14 cellular contexts compared by ENCODE assay signal in genomic region chr17:76199466-76199865, GRCh38. TPM values are rescaled to one million over a fixed set of nuclear protein-coding genes. Genes with fewer than 3 reads are reported as not detected.
DNase-seq lines count a peak whose midpoint lies in the region; ATAC-seq and TF ChIP-seq lines count a peak whose summit lies in the region.
"Had no signal": no experiment of that assay in that cellular context is flagged by ENCODE, and none has a peak within 500 bp of the region (broad histone marks: within the 10 kb centered on the region; RNA-seq: fewer than 3 reads in every experiment).

No MANE protein-coding gene starts in this region.

- no peaks in the 10 kb centered on the region for H3K9me3 Mint-ChIP-seq in activated T-cell treated with anti-CD3 and anti-CD28 coated beads, Interleukin-2, amount 50 U/mL, for 72 hours
- no peaks in the 10 kb centered on the region for H3K9me3 Mint-ChIP-seq in naive thymus-derived CD4-positive, alpha-beta T cell
- H3K9me3 Mint-ChIP-seq in stimulated activated naive B cell treated with anti-CD40 and anti-IgM and Interleukin-4, amounts not matched to agents 10 μg/mL and 1 μg/mL and 100 μg/mL, for 72 hours: no peaks in the 10 kb centered on the region
- H3K9me3 Mint-ChIP-seq: HFFc6, neural crest cell had no signal

- CTCF ChIA-PET in naive thymus-derived CD4-positive, alpha-beta T cell (lab: Charles Lee): interaction anchor here (0.6 to 2.0 kb wide), 8 partner anchors 9 to 75 kb away, joined by 3 to 6 read pairs (median 6); no protein-coding TSS in a partner anchor

- no peak for TF ChIP-seq CTCF in psoas muscle (IDR thresholded peaks at IDR 0.05)

- POLR2A ChIA-PET in naive thymus-derived CD4-positive, alpha-beta T cell (lab: Charles Lee): interaction anchor here (0.8 to 2.2 kb wide), 24 partner anchors 8 to 80 kb away, joined by 3 to 18 read pairs (median 4); partner anchors contain the start of gene UBALD2

- no peaks in the 10 kb centered on the region for H3K36me3 ChIP-seq in naive thymus-derived CD4-positive, alpha-beta T cell (ENCODE audit: control insufficient read depth in 2 of 3, insufficient read depth in 3 of 3, low read length in 3 of 3)
- no peaks in the 10 kb centered on the region for H3K36me3 ChIP-seq in HAP-1 (replicated peaks)
- no peaks in the 10 kb centered on the region for H3K36me3 ChIP-seq in psoas muscle (ENCODE audit: insufficient read depth in 1 of 2, low read depth in 1 of 2)

- peak; percentile 66 to 79 for DNase-seq in activated T-cell treated with anti-CD3 and anti-CD28 coated beads, Interleukin-2, amount 50 U/mL, for 72 hours
- DNase-seq in naive thymus-derived CD4-positive, alpha-beta T cell: peak in 7 of 9 donors; percentile 66 to 88 (median 84)
- no peak for DNase-seq in stimulated activated naive B cell treated with anti-CD40 and anti-IgM and Interleukin-4, amounts not matched to agents 10 μg/mL and 1 μg/mL and 100 μg/mL, for 72 hours
- no peak for DNase-seq in NOMO-1 treated with dmso at 0.1 percent for 144 hours (lab: John Stamatoyannopoulos, UW; ENCODE audit: unreplicated experiment)
- DNase-seq in HAP-1 (ENCODE audit: low spot score in 2 of 2): no peak
- no peak for DNase-seq in psoas muscle
- DNase-seq: HFFc6, Karpas-422, RPMI8226, trophoblast cell had no signal

- H3K36me3 Mint-ChIP-seq in activated T-cell treated with anti-CD3 and anti-CD28 coated beads, Interleukin-2, amount 50 U/mL, for 72 hours (ENCODE audit: insufficient read depth in 2 of 2): peaks cover 26 to 33% of the 10 kb centered on the region in 2 donors
- peaks cover 6 to 67% (median 41%) of the 10 kb centered on the region in 5 donors for H3K36me3 Mint-ChIP-seq in naive thymus-derived CD4-positive, alpha-beta T cell
- H3K36me3 Mint-ChIP-seq in stimulated activated naive B cell treated with anti-CD40 and anti-IgM and Interleukin-4, amounts not matched to agents 10 μg/mL and 1 μg/mL and 100 μg/mL, for 72 hours: no peaks in the 10 kb centered on the region

- H3K4me3 Mint-ChIP-seq in activated T-cell treated with anti-CD3 and anti-CD28 coated beads, Interleukin-2, amount 50 U/mL, for 72 hours: peak overlapping the region; percentile 62 to 73
- peak overlapping the region; percentile 48 to 76 (median 64) for H3K4me3 Mint-ChIP-seq in naive thymus-derived CD4-positive, alpha-beta T cell
- H3K4me3 Mint-ChIP-seq in stimulated activated naive B cell treated with anti-CD40 and anti-IgM and Interleukin-4, amounts not matched to agents 10 μg/mL and 1 μg/mL and 100 μg/mL, for 72 hours: no peak overlapping the region
- H3K4me3 Mint-ChIP-seq: HFFc6, neural crest cell had no signal

- intact Hi-C loops in naive thymus-derived CD4-positive, alpha-beta T cell (cut with micrococcal nuclease): loop anchor here in 1 of 2 donors (1.0 to 2.0 kb wide), 3 partner anchors 8 to 66 kb away; partner anchors contain the start of gene UBALD2
- intact Hi-C loops in psoas muscle (cut with DNase I): loop anchor here (5.0 kb wide), 3 partner anchors 33 to 78 kb away; partner anchors contain the start of gene RNF157 (in 1 of the 2)

- H3K27me3 ChIP-seq in naive thymus-derived CD4-positive, alpha-beta T cell (ENCODE audit: control insufficient read depth in 2 of 2, insufficient read depth in 2 of 2, low read length in 2 of 2): no peaks in the 10 kb centered on the region
- H3K27me3 ChIP-seq in HAP-1 (ENCODE audit: low read depth): no peaks in the 10 kb centered on the region
- H3K27me3 ChIP-seq in psoas muscle (ENCODE audit: insufficient read depth in 3 of 3, low read length in 2 of 3): no peaks in the 10 kb centered on the region

- no peak overlapping the region for H3K4me3 ChIP-seq in naive thymus-derived CD4-positive, alpha-beta T cell (ENCODE audit: low read length)
- no peak overlapping the region for H3K4me3 ChIP-seq in HAP-1
- H3K4me3 ChIP-seq in psoas muscle: no peak overlapping the region

- H3K4me1 ChIP-seq in naive thymus-derived CD4-positive, alpha-beta T cell (ENCODE audit: control insufficient read depth in 2 of 2, insufficient read depth in 2 of 2, low read length in 2 of 2): peaks cover 23 to 66% of the 10 kb centered on the region in 2 donors
- no peaks in the 10 kb centered on the region for H3K4me1 ChIP-seq in HAP-1
- H3K4me1 ChIP-seq in psoas muscle: peaks cover 50% of the 10 kb centered on the region

- WGBS in psoas muscle, 3 donors: 72 to 83% (median 76%) methylated on average over 4 of the region's 4 CpGs

- peaks cover 79% of the 10 kb centered on the region for H3K4me1 Mint-ChIP-seq in activated T-cell treated with anti-CD3 and anti-CD28 coated beads, Interleukin-2, amount 50 U/mL, for 72 hours (ENCODE audit: low read depth)
- peaks cover 42 to 90% (median 86%) of the 10 kb centered on the region in 7 donors for H3K4me1 Mint-ChIP-seq in naive thymus-derived CD4-positive, alpha-beta T cell
- peaks cover 14 to 29% of the 10 kb centered on the region in 2 donors for H3K4me1 Mint-ChIP-seq in stimulated activated naive B cell treated with anti-CD40 and anti-IgM and Interleukin-4, amounts not matched to agents 10 μg/mL and 1 μg/mL and 100 μg/mL, for 72 hours

- ATAC-seq in activated CD4-positive, CD25-positive, alpha-beta regulatory T cell treated with anti-CD3 and anti-CD28 coated beads, Interleukin-2, amount 50 U/mL, for 24 hours: peak; percentile 99
- peak; percentile 90 to 94 for ATAC-seq in activated T-cell treated with anti-CD3 and anti-CD28 coated beads, Interleukin-2, amount 50 U/mL, for 72 hours (replicated peaks in 1 of 2)
- ATAC-seq in naive thymus-derived CD4-positive, alpha-beta T cell: peak; percentile 99
- peak; percentile 49 to 79 for ATAC-seq in stimulated activated naive B cell treated with anti-CD40 and anti-IgM and Interleukin-4, amounts not matched to agents 10 μg/mL and 1 μg/mL and 100 μg/mL, for 72 hours (replicated peaks)
- no peak for ATAC-seq in psoas muscle

- in situ Hi-C loops in HAP-1 (cut with MboI; ENCODE audit: low sequenced_read_pairs): no loop called here

- no peaks in the 10 kb centered on the region for H3K9me3 ChIP-seq in naive thymus-derived CD4-positive, alpha-beta T cell (ENCODE audit: control insufficient read depth in 2 of 3, low read length in 3 of 3)
- H3K9me3 ChIP-seq in HAP-1 (no peaks in the 10 kb centered on the region), psoas muscle (no peaks in the 10 kb centered on the region)

- H3K27ac ChIP-seq in naive thymus-derived CD4-positive, alpha-beta T cell (ENCODE audit: low read depth, low read length): peak overlapping the region; percentile 79
- H3K27ac ChIP-seq in psoas muscle: no peak overlapping the region
- H3K27ac ChIP-seq: VCaP had no signal

- H3K27ac Mint-ChIP-seq in activated T-cell treated with anti-CD3 and anti-CD28 coated beads, Interleukin-2, amount 50 U/mL, for 72 hours: peak overlapping the region; percentile 39
- H3K27ac Mint-ChIP-seq in naive thymus-derived CD4-positive, alpha-beta T cell: peak overlapping the region; percentile 88 to 98 (median 95)
- peak overlapping the region; percentile 52 for H3K27ac Mint-ChIP-seq in stimulated activated naive B cell treated with anti-CD40 and anti-IgM and Interleukin-4, amounts not matched to agents 10 μg/mL and 1 μg/mL and 100 μg/mL, for 72 hours
- H3K27ac Mint-ChIP-seq: HFFc6 had no signal

- no peaks in the 10 kb centered on the region for H3K27me3 Mint-ChIP-seq in activated T-cell treated with anti-CD3 and anti-CD28 coated beads, Interleukin-2, amount 50 U/mL, for 72 hours (ENCODE audit: low read depth)
- H3K27me3 Mint-ChIP-seq in naive thymus-derived CD4-positive, alpha-beta T cell: no peaks in the 10 kb centered on the region
- H3K27me3 Mint-ChIP-seq in stimulated activated naive B cell treated with anti-CD40 and anti-IgM and Interleukin-4, amounts not matched to agents 10 μg/mL and 1 μg/mL and 100 μg/mL, for 72 hours: no peaks in the 10 kb centered on the region

RNA-seq across cellular contexts. Expression of gene RNF157, which starts 40.8 kb away (rescaled TPM):
- total RNA-seq in activated T-cell treated with anti-CD3 and anti-CD28 coated beads, Interleukin-2, amount 50 U/mL, for 72 hours: 100 to 1,000 TPM in 1 of 2 donors, 10 to 100 TPM in 1; 91.9 to 100 TPM
- total RNA-seq in naive thymus-derived CD4-positive, alpha-beta T cell: 10 to 100 TPM; 49.2 to 96.3 (median 50.8) TPM
- 10 to 100 TPM; 10.4 to 17.3 TPM for polyA plus RNA-seq in naive thymus-derived CD4-positive, alpha-beta T cell
- total RNA-seq in psoas muscle: 10 to 100 TPM; 35.0 to 76.5 (median 60.0) TPM
- 10 to 100 TPM; 14.9 to 90.1 (median 73.9) TPM for polyA plus RNA-seq in psoas muscle
- polyA plus RNA-seq: keratinocyte had no signal

RNA-seq across cellular contexts. Expression of gene FOXJ1, which starts 58.4 kb away (rescaled TPM):
- 1 to 10 TPM; 1.4 to 1.5 TPM for total RNA-seq in activated T-cell treated with anti-CD3 and anti-CD28 coated beads, Interleukin-2, amount 50 U/mL, for 72 hours
- total RNA-seq in naive thymus-derived CD4-positive, alpha-beta T cell: 1 to 10 TPM in 4 of 5 experiments, under 1 TPM in 1; 0.29 to 2.2 (median 1.4) TPM
- 1 to 10 TPM in 1 of 2 donors, under 1 TPM in 1; 0.27 to 1.0 TPM for polyA plus RNA-seq in naive thymus-derived CD4-positive, alpha-beta T cell
- total RNA-seq in psoas muscle: under 1 TPM in 2 of 4 donors, not detected in 2; 0.11 to 0.15 TPM
- under 1 TPM; 0.07 to 0.11 (median 0.09) TPM for polyA plus RNA-seq in psoas muscle
- total RNA-seq: HFFc6 had no signal

Comparison
In these comparisons a context has a peak if more than half of its experiments do, and no peak if none do; other contexts are left out.
1. ATAC-seq: peak in activated CD4-positive, CD25-positive, alpha-beta regulatory T cell treated with anti-CD3 and anti-CD28 coated beads, Interleukin-2, amount 50 U/mL, for 24 hours (2 of 2), activated T-cell treated with anti-CD3 and anti-CD28 coated beads, Interleukin-2, amount 50 U/mL, for 72 hours (2 of 2), naive thymus-derived CD4-positive, alpha-beta T cell (single experiment) and stimulated activated naive B cell treated with anti-CD40 and anti-IgM and Interleukin-4, amounts not matched to agents 10 μg/mL and 1 μg/mL and 100 μg/mL, for 72 hours (2 of 2); none in psoas muscle (0 of 4).
2. DNase-seq: peak in activated T-cell treated with anti-CD3 and anti-CD28 coated beads, Interleukin-2, amount 50 U/mL, for 72 hours (2 of 2) and naive thymus-derived CD4-positive, alpha-beta T cell (7 of 9); none in stimulated activated naive B cell treated with anti-CD40 and anti-IgM and Interleukin-4, amounts not matched to agents 10 μg/mL and 1 μg/mL and 100 μg/mL, for 72 hours (single experiment), NOMO-1 treated with dmso at 0.1 percent for 144 hours (single experiment), HAP-1 (0 of 2) and psoas muscle (0 of 2).
3. H3K27ac Mint-ChIP-seq: peak in every context shown above with its lines; median percentile 95 in naive thymus-derived CD4-positive, alpha-beta T cell; 52 in stimulated activated naive B cell treated with anti-CD40 and anti-IgM and Interleukin-4, amounts not matched to agents 10 μg/mL and 1 μg/mL and 100 μg/mL, for 72 hours; 39 in activated T-cell treated with anti-CD3 and anti-CD28 coated beads, Interleukin-2, amount 50 U/mL, for 72 hours.
4. H3K4me3 Mint-ChIP-seq: peak in activated T-cell treated with anti-CD3 and anti-CD28 coated beads, Interleukin-2, amount 50 U/mL, for 72 hours (2 of 2) and naive thymus-derived CD4-positive, alpha-beta T cell (10 of 10); none in stimulated activated naive B cell treated with anti-CD40 and anti-IgM and Interleukin-4, amounts not matched to agents 10 μg/mL and 1 μg/mL and 100 μg/mL, for 72 hours (0 of 2).